In the genomic region with DNA sequence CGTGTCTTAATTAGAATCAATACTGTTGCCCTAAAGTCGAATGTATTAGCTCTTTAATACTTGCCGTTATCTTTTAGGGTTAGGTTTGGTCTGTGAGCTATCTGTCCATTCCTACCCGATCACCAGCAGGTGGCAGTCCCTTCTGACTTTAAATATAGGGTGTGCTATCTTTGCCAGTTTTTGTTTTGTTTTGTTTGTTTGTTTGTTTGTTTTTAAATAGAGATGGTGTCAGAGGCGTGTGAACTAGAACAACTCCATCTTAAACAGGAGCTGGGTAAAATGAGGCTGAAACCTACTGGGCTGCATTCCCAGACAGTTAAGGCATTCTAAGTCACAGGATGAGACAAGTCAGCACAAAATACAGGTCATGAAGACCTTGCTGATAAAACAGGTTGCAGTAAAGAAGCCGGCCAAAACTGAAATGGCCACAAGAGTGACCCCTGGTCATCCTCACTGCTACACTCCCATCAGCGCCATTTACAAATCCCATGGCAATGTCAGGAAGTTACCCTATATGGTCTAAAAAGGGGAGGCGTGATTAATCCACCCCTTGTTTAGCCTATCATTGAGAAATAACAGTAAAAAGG, we compare ENCODE assay signal across 1 cellular context.
TF ChIP-seq lines count a peak whose summit lies in the region.

No MANE protein-coding gene starts in this region.

TF ChIP-seq in K562, 482 proteins besides CTCF, POLR2A, EP300 and RAD21 (continued from another document and continues in another):
- TF ChIP-seq, protein P1, sequence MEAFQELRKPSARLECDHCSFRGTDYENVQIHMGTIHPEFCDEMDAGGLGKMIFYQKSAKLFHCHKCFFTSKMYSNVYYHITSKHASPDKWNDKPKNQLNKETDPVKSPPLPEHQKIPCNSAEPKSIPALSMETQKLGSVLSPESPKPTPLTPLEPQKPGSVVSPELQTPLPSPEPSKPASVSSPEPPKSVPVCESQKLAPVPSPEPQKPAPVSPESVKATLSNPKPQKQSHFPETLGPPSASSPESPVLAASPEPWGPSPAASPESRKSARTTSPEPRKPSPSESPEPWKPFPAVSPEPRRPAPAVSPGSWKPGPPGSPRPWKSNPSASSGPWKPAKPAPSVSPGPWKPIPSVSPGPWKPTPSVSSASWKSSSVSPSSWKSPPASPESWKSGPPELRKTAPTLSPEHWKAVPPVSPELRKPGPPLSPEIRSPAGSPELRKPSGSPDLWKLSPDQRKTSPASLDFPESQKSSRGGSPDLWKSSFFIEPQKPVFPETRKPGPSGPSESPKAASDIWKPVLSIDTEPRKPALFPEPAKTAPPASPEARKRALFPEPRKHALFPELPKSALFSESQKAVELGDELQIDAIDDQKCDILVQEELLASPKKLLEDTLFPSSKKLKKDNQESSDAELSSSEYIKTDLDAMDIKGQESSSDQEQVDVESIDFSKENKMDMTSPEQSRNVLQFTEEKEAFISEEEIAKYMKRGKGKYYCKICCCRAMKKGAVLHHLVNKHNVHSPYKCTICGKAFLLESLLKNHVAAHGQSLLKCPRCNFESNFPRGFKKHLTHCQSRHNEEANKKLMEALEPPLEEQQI (IDR thresholded peaks at IDR 0.05), result no peak
- TF ChIP-seq CBFB (CRISPR knock-in tag; IDR thresholded peaks at IDR 0.05) (no peak), BMI1 (IDR thresholded peaks at IDR 0.05; ENCODE audit: low read length) (no peak), RAD51 (IDR thresholded peaks at IDR 0.05; ENCODE audit: borderline replicate concordance, low read depth) (no peak), ERF (CRISPR knock-in tag; IDR thresholded peaks at IDR 0.05) (no peak), ZNF165 (CRISPR knock-in tag; IDR thresholded peaks at IDR 0.05; ENCODE audit: borderline replicate concordance) (no peak), ZZZ3 (IDR thresholded peaks at IDR 0.05) (no peak), C11orf30 (IDR thresholded peaks at IDR 0.05; ENCODE audit: low read depth) (peak; percentile 92), JUND (IDR thresholded peaks at IDR 0.05; ENCODE audit: borderline replicate concordance, low read depth, low read length) (no peak), JUND (tag; IDR thresholded peaks at IDR 0.05; ENCODE audit: borderline replicate concordance, low read depth, low read length) (peak; percentile 27; the same call in 1 of the 3 replicates), NCOA6 (IDR thresholded peaks at IDR 0.05) (0 out of 2 replicates have a peak, but pooled peaks have one; percentile 1), MIER1 (IDR thresholded peaks at IDR 0.05; ENCODE audit: low read depth) (0 out of 2 replicates have a peak, but pooled peaks have one; percentile 37), TBL1XR1 (IDR thresholded peaks at IDR 0.05; ENCODE audit: low read length in 2 of 2) (peak in 1 of 2 experiments; percentile 52; a peak in 1 of 4 replicates), NR4A1 (CRISPR knock-in tag; IDR thresholded peaks at IDR 0.05) (no peak), NR4A1 (tag; IDR thresholded peaks at IDR 0.05) (0 out of 2 replicates have a peak, but pooled peaks have one; percentile 30), BCOR (IDR thresholded peaks at IDR 0.05) (peak; percentile 53; the same call in 1 of the 2 replicates), ATF7 (IDR thresholded peaks at IDR 0.05) (peak; percentile 17; the same call in 1 of the 2 replicates), USF1 (CRISPR knock-in tag; IDR thresholded peaks at IDR 0.05) (no peak), MNT (conservative IDR thresholded peaks at IDR 0.05) (peak in 1 of 2 experiments; percentile 37; a peak in 1 of 4 replicates), HSF4 (CRISPR knock-in tag; IDR thresholded peaks at IDR 0.05; ENCODE audit: borderline replicate concordance) (no peak), NFRKB (IDR thresholded peaks at IDR 0.05; ENCODE audit: low read depth) (0 out of 2 replicates have a peak, but pooled peaks have one; percentile 36), CSDE1 (IDR thresholded peaks at IDR 0.05) (0 out of 4 replicates have a peak, but pooled peaks of 1 of the 2 experiments have one; percentile 30), E2F8 (IDR thresholded peaks at IDR 0.05; ENCODE audit: low read depth, partially characterized antibody) (peak; percentile 52), ZEB2 (IDR thresholded peaks at IDR 0.05) (0 out of 2 replicates have a peak, but pooled peaks have one; percentile 58), TAF1 (IDR thresholded peaks at IDR 0.05; ENCODE audit: control insufficient read depth, extremely low read depth, insufficient read depth, low read length, severe bottlenecking) (peak; percentile 1), TAL1 (IDR thresholded peaks at IDR 0.05) (peak; percentile 8; the same call in 1 of the 2 replicates), RBBP5 (IDR thresholded peaks at IDR 0.05; ENCODE audit: borderline replicate concordance, insufficient read depth, low read length, poor library complexity, severe bottlenecking) (no peak), HIVEP1 (CRISPR knock-in tag; IDR thresholded peaks at IDR 0.05) (no peak), SREBF2 (CRISPR knock-in tag; IDR thresholded peaks at IDR 0.05) (no peak)
- TF ChIP-seq, protein P2, sequence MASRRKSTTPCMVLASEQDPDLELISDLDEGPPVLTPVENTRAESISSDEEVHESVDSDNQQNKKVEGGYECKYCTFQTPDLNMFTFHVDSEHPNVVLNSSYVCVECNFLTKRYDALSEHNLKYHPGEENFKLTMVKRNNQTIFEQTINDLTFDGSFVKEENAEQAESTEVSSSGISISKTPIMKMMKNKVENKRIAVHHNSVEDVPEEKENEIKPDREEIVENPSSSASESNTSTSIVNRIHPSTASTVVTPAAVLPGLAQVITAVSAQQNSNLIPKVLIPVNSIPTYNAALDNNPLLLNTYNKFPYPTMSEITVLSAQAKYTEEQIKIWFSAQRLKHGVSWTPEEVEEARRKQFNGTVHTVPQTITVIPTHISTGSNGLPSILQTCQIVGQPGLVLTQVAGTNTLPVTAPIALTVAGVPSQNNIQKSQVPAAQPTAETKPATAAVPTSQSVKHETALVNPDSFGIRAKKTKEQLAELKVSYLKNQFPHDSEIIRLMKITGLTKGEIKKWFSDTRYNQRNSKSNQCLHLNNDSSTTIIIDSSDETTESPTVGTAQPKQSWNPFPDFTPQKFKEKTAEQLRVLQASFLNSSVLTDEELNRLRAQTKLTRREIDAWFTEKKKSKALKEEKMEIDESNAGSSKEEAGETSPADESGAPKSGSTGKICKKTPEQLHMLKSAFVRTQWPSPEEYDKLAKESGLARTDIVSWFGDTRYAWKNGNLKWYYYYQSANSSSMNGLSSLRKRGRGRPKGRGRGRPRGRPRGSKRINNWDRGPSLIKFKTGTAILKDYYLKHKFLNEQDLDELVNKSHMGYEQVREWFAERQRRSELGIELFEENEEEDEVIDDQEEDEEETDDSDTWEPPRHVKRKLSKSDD (conservative IDR thresholded peaks at IDR 0.05; ENCODE audit: low read length), result no peak
- TF ChIP-seq, protein P3, sequence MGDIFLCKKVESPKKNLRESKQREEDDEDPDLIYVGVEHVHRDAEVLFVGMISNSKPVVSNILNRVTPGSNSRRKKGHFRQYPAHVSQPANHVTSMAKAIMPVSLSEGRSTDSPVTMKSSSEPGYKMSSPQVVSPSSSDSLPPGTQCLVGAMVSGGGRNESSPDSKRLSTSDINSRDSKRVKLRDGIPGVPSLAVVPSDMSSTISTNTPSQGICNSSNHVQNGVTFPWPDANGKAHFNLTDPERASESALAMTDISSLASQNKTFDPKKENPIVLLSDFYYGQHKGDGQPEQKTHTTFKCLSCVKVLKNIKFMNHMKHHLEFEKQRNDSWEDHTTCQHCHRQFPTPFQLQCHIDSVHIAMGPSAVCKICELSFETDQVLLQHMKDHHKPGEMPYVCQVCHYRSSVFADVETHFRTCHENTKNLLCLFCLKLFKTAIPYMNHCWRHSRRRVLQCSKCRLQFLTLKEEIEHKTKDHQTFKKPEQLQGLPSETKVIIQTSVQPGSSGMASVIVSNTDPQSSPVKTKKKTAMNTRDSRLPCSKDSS (IDR thresholded peaks at IDR 0.05; ENCODE audit: low read depth, partially characterized antibody), result no peak
- TF ChIP-seq, protein P4, sequence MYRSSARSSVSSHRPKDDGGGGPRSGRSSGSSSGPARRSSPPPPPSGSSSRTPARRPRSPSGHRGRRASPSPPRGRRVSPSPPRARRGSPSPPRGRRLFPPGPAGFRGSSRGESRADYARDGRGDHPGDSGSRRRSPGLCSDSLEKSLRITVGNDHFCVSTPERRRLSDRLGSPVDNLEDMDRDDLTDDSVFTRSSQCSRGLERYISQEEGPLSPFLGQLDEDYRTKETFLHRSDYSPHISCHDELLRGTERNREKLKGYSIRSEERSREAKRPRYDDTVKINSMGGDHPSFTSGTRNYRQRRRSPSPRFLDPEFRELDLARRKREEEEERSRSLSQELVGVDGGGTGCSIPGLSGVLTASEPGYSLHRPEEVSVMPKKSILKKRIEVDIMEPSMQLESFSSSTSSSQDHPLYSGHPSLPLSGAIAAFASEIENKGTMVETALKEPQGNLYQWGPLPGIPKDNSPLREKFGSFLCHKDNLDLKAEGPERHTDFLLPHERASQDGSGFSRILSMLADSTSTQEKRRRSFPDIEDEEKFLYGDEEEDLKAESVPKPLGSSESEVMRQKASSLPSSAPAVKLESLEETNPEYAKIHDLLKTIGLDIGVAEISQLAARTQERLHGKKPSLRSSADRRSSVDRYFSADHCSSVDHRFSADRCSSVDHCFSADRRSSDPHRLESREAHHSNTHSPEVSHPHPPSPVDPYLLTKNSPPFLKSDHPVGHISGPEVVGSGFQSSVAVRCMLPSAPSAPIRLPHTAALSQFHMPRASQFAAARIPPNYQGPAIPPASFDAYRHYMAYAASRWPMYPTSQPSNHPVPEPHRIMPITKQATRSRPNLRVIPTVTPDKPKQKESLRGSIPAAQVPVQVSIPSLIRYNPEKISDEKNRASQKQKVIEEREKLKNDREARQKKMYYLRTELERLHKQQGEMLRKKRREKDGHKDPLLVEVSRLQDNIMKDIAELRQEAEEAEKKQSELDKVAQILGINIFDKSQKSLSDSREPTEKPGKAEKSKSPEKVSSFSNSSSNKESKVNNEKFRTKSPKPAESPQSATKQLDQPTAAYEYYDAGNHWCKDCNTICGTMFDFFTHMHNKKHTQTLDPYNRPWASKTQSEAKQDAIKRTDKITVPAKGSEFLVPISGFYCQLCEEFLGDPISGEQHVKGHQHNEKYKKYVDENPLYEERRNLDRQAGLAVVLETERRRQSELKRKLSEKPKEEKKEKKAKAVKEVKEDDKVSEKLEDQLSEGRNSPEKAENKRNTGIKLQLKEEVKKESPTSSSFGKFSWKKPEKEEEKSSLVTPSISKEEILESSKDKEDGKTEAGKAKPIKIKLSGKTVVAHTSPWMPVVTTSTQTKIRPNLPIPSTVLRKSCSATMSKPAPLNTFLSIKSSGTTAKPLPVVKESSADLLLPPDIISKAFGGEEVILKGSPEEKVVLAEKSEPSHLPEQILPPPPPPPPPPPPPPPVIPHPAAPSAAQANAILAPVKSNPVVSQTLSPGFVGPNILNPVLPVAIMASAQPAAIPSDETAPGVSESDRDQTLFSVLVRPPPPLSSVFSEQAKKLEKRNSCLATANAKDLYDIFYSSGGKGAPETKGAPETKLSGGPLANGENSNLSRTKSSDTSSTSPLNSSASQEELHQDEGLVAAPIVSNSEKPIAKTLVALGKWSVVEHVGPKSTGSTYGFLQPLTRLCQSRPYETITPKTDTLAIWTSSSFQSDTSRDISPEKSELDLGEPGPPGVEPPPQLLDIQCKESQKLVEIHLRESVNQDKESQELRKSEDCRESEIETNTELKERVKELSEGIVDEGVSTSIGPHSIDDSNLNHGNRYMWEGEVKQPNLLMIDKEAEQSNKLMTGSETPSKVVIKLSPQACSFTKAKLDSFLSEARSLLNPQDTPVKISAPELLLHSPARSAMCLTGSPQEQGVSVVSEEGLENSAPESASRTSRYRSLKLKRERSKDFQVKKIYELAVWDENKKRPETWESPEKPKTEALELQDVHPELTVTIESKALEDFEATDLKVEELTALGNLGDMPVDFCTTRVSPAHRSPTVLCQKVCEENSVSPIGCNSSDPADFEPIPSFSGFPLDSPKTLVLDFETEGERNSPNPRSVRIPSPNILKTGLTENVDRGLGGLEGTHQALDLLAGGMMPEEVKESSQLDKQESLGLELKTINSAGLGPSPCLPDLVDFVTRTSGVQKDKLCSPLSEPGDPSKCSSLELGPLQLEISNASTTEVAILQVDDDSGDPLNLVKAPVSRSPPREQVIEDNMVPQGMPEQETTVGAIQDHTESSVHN (IDR thresholded peaks at IDR 0.05; ENCODE audit: borderline replicate concordance in 1 of 2, low read depth in 1 of 2), result 0 out of 4 replicates have a peak, but pooled peaks of 1 of the 2 experiments have one; percentile 33
- TF ChIP-seq, protein P5, sequence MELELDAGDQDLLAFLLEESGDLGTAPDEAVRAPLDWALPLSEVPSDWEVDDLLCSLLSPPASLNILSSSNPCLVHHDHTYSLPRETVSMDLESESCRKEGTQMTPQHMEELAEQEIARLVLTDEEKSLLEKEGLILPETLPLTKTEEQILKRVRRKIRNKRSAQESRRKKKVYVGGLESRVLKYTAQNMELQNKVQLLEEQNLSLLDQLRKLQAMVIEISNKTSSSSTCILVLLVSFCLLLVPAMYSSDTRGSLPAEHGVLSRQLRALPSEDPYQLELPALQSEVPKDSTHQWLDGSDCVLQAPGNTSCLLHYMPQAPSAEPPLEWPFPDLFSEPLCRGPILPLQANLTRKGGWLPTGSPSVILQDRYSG (tag; conservative IDR thresholded peaks at IDR 0.05; ENCODE audit: low read depth), result peak; percentile 33; the same call in 1 of the 2 replicates
